In the genomic region with DNA sequence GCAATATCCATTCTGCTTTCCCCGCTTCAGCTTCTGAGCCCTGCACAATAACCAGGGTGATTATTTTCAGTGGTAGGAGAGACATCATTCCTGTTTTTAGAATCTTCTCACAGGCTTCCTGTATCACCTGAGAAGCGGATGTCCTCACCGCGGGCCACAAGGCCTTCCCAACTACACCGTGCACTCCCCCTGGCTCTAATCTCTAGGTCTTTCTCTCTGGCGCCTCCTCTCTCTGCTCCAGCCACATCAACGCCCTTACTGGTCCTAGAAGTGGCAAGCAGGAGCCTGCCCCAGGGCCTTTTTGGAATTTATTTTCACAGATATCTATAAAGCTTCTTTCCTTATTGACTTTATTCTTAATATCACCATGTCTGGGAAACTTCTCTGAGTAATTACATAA, we compare ENCODE assay signal across 38 cellular contexts.
"Had no signal": no experiment of that assay in that cellular context is flagged by ENCODE, and none has a peak within 500 bp of the region (broad histone marks: within the 10 kb centered on the region; RNA-seq: fewer than 3 reads in every experiment).

No MANE protein-coding gene starts in this region.

- H3K27me3 Mint-ChIP-seq: activated CD4-positive, alpha-beta memory T cell treated with anti-CD3 and anti-CD28 coated beads, Interleukin-2, amount 10 ng/mL, durations not matched to agents 7 days and 5 days; activated CD4-positive, alpha-beta T cell treated with anti-CD3 and anti-CD28 coated beads, Interleukin-2, amount 10 ng/mL, durations not matched to agents 7 days and 5 days; activated CD8-positive, alpha-beta memory T cell treated with anti-CD3 and anti-CD28 coated beads, Interleukin-2, amount 10 ng/mL, durations not matched to agents 7 days and 5 days; activated naive CD8-positive, alpha-beta T cell treated with anti-CD3 and anti-CD28 coated beads for 36 hours; activated T-cell treated with anti-CD3 and anti-CD28 coated beads, Interleukin-2, amount 50 U/mL, for 24 hours; central memory CD8-positive, alpha-beta T cell had no signal

- H3K36me3 Mint-ChIP-seq: activated CD8-positive, alpha-beta memory T cell treated with anti-CD3 and anti-CD28 coated beads, Interleukin-2, amount 10 ng/mL, durations not matched to agents 7 days and 5 days; activated naive CD4-positive, alpha-beta T cell treated with anti-CD3 and anti-CD28 coated beads, Interleukin-2, amount 50 U/mL, for 72 hours; activated naive CD8-positive, alpha-beta T cell treated with anti-CD3 and anti-CD28 coated beads for 36 hours had no signal

- ATAC-seq: activated CD4-positive, alpha-beta T cell treated with anti-CD3 and anti-CD28 coated beads for 36 hours; activated CD4-positive, CD25-positive, alpha-beta regulatory T cell treated with anti-CD3 and anti-CD28 coated beads, Interleukin-2, amount 50 U/mL, for 24 hours; activated CD8-positive, alpha-beta memory T cell treated with anti-CD3 and anti-CD28 coated beads, Interleukin-2, amount 10 ng/mL, durations not matched to agents 7 days and 5 days; activated CD8-positive, alpha-beta T cell treated with anti-CD3 and anti-CD28 coated beads, Interleukin-2, amount 10 ng/mL, durations not matched to agents 7 days and 5 days; activated naive CD4-positive, alpha-beta T cell treated with anti-CD3 and anti-CD28 coated beads, Interleukin-2, amount 50 U/mL, for 72 hours; body of pancreas had no signal

- H3K4me3 ChIP-seq: adrenal gland, body of pancreas, breast epithelium had no signal

- H3K4me1 Mint-ChIP-seq: activated CD4-positive, alpha-beta memory T cell treated with anti-CD3 and anti-CD28 coated beads, Interleukin-2, amount 10 ng/mL, durations not matched to agents 7 days and 5 days; activated CD4-positive, alpha-beta T cell treated with anti-CD3 and anti-CD28 coated beads for 36 hours; activated CD4-positive, alpha-beta T cell treated with anti-CD3 and anti-CD28 coated beads, Interleukin-2, amount 10 ng/mL, durations not matched to agents 7 days and 5 days; activated CD8-positive, alpha-beta memory T cell treated with anti-CD3 and anti-CD28 coated beads, Interleukin-2, amount 10 ng/mL, durations not matched to agents 7 days and 5 days; activated naive CD8-positive, alpha-beta T cell treated with anti-CD3 and anti-CD28 coated beads for 36 hours; central memory CD8-positive, alpha-beta T cell had no signal

- FAIRE-seq: astrocyte, TTC549 had no signal

- H3K4me3 Mint-ChIP-seq: activated CD4-positive, alpha-beta memory T cell treated with anti-CD3 and anti-CD28 coated beads, Interleukin-2, amount 10 ng/mL, durations not matched to agents 7 days and 5 days; activated CD4-positive, alpha-beta T cell treated with anti-CD3 and anti-CD28 coated beads for 36 hours; activated CD4-positive, alpha-beta T cell treated with anti-CD3 and anti-CD28 coated beads, Interleukin-2, amount 10 ng/mL, durations not matched to agents 7 days and 5 days; activated CD8-positive, alpha-beta memory T cell treated with anti-CD3 and anti-CD28 coated beads, Interleukin-2, amount 10 ng/mL, durations not matched to agents 7 days and 5 days; activated CD8-positive, alpha-beta T cell treated with anti-CD3 and anti-CD28 coated beads, Interleukin-2, amount 10 ng/mL, durations not matched to agents 7 days and 5 days; activated naive CD4-positive, alpha-beta T cell treated with anti-CD3 and anti-CD28 coated beads for 36 hours; activated naive CD8-positive, alpha-beta T cell treated with anti-CD3 and anti-CD28 coated beads for 36 hours; activated T-cell treated with anti-CD3 and anti-CD28 coated beads, Interleukin-2, amount 50 U/mL, for 24 hours; central memory CD8-positive, alpha-beta T cell; T-helper 1 cell treated with Interleukin-12 subunit alpha and Interleukin-12 subunit beta and Interleukin-4 antibody, amounts not matched to agents 30 μg/mL and 1 μg/mL, for 36 hours; T-helper 2 cell treated with Interferon-gamma antibody and Interleukin-4, amounts not matched to agents 5 μg/mL and 100 μg/mL, for 36 hours had no signal

- H3K27me3 ChIP-seq: adrenal gland, body of pancreas, brain microvascular endothelial cell, breast epithelium had no signal

- DNase-seq: activated CD4-positive, alpha-beta memory T cell treated with anti-CD3 and anti-CD28 coated beads, Interleukin-2, amount 10 ng/mL, durations not matched to agents 7 days and 5 days; activated CD4-positive, alpha-beta T cell treated with anti-CD3 and anti-CD28 coated beads for 1 hour; activated CD4-positive, alpha-beta T cell treated with anti-CD3 and anti-CD28 coated beads for 36 hours; activated CD4-positive, alpha-beta T cell treated with anti-CD3 and anti-CD28 coated beads for 48 hours; activated CD4-positive, alpha-beta T cell treated with anti-CD3 and anti-CD28 coated beads, Interleukin-2, amount 10 ng/mL, durations not matched to agents 7 days and 5 days; activated CD4-positive, alpha-beta T cell treated with anti-CD3 and anti-CD28 coated beads, Interleukin-2, amount 50 U/mL, for 48 hours; activated CD4-positive, CD25-positive, alpha-beta regulatory T cell; activated CD8-positive, alpha-beta memory T cell treated with anti-CD3 and anti-CD28 coated beads for 24 hours; activated CD8-positive, alpha-beta memory T cell treated with anti-CD3 and anti-CD28 coated beads, Interleukin-2, amount 10 ng/mL, durations not matched to agents 7 days and 5 days; activated CD8-positive, alpha-beta memory T cell treated with anti-CD3 and anti-CD28 coated beads, Interleukin-2, amount 50 U/mL, for 48 hours; activated CD8-positive, alpha-beta T cell treated with anti-CD3 and anti-CD28 coated beads, Interleukin-2, amount 10 ng/mL, durations not matched to agents 7 days and 5 days; activated effector memory CD4-positive, alpha-beta T cell treated with anti-CD3 and anti-CD28 coated beads, Interleukin-2, amount 50 U/mL, for 16 hours; activated gamma-delta T cell treated with Interleukin-2 at 50 U/mL for 16 hours; activated naive CD4-positive, alpha-beta T cell; activated naive CD4-positive, alpha-beta T cell treated with anti-CD3 and anti-CD28 coated beads for 36 hours; activated naive CD4-positive, alpha-beta T cell treated with anti-CD3 and anti-CD28 coated beads, Interleukin-2, amount 50 U/mL, for 16 hours; activated naive CD8-positive, alpha-beta T cell treated with anti-CD3 and anti-CD28 coated beads for 36 hours; activated T-cell treated with anti-CD3 and anti-CD28 coated beads, Interleukin-2, amount 50 U/mL, for 24 hours; activated T-cell treated with anti-CD3 and anti-CD28 coated beads, Interleukin-2, amount 50 U/mL, for 48 hours; adrenal gland; amniotic stem cell; aorta; body of pancreas; brain microvascular endothelial cell; caudate nucleus; cerebellar nuclear complex; T-helper 1 cell; T-helper 2 cell; T-helper 9 cell had no signal

- H3K27ac Mint-ChIP-seq: activated CD4-positive, alpha-beta memory T cell treated with anti-CD3 and anti-CD28 coated beads, Interleukin-2, amount 10 ng/mL, durations not matched to agents 7 days and 5 days; activated CD4-positive, alpha-beta T cell treated with anti-CD3 and anti-CD28 coated beads for 36 hours; activated CD4-positive, alpha-beta T cell treated with anti-CD3 and anti-CD28 coated beads, Interleukin-2, amount 10 ng/mL, durations not matched to agents 7 days and 5 days; activated CD8-positive, alpha-beta memory T cell treated with anti-CD3 and anti-CD28 coated beads, Interleukin-2, amount 10 ng/mL, durations not matched to agents 7 days and 5 days; activated CD8-positive, alpha-beta T cell treated with anti-CD3 and anti-CD28 coated beads, Interleukin-2, amount 10 ng/mL, durations not matched to agents 7 days and 5 days; activated naive CD4-positive, alpha-beta T cell treated with anti-CD3 and anti-CD28 coated beads for 36 hours; activated naive CD4-positive, alpha-beta T cell treated with anti-CD3 and anti-CD28 coated beads, Interleukin-2, amount 50 U/mL, for 72 hours; activated naive CD8-positive, alpha-beta T cell treated with anti-CD3 and anti-CD28 coated beads for 36 hours; activated T-cell treated with anti-CD3 and anti-CD28 coated beads, Interleukin-2, amount 50 U/mL, for 24 hours; T-helper 1 cell treated with Interleukin-12 subunit alpha and Interleukin-12 subunit beta and Interleukin-4 antibody, amounts not matched to agents 30 μg/mL and 1 μg/mL, for 36 hours; T-helper 2 cell treated with Interferon-gamma antibody and Interleukin-4, amounts not matched to agents 5 μg/mL and 100 μg/mL, for 36 hours had no signal

- H3K36me3 ChIP-seq: adrenal gland, brain microvascular endothelial cell, breast epithelium had no signal

- H3K4me1 ChIP-seq: adrenal gland, body of pancreas, breast epithelium had no signal

- H3K9me3 ChIP-seq: adrenal gland, body of pancreas had no signal

- H3K27ac ChIP-seq: adrenal gland, body of pancreas, brain microvascular endothelial cell, breast epithelium, VCaP had no signal
